ENCODE assay signal across 36 cellular contexts in genomic region chr7:148543302-148543701, GRCh38. TPM values are rescaled to one million over a fixed set of nuclear protein-coding genes. Genes with fewer than 3 reads are reported as not detected.
"Had no signal": no experiment of that assay in that cellular context is flagged by ENCODE, and none has a peak within 500 bp of the region (broad histone marks: within the 10 kb centered on the region; RNA-seq: fewer than 3 reads in every experiment).

No MANE protein-coding gene starts in this region.

- H3K4me3 ChIP-seq: PC-9, SJCRH30 had no signal

- H3K9me3 ChIP-seq: SJCRH30, SK-N-SH had no signal

- H2AFZ ChIP-seq: PC-9 had no signal

- H3K27ac ChIP-seq: KMS-11, PC-9, RWPE1, SJCRH30 had no signal

- DNase-seq: Karpas-422, MM.1S, MV-4-11, NCI-H1092, NCI-H1105, NCI-H1417 treated with DMSO at 0.1 percent for 48 hours, NCI-H1436 treated with DMSO at 0.1 percent for 48 hours, NCI-H1694 treated with DMSO at 0.1 percent for 48 hours, NCI-H187 treated with DMSO at 0.1 percent for 48 hours, NCI-H2029, NCI-H2081, NCI-H2171, NCI-H226, NCI-H446 treated with DMSO at 0.1 percent for 48 hours, NCI-H510A, NCI-H524, NCI-H526, NCI-H69, NCI-H748 treated with DMSO at 0.1 percent for 48 hours, NCI-H82, PC-9, SHP77, SIG-M5, SJCRH30, SK-N-SH, SW 1271 had no signal

- H3K27me3 ChIP-seq: SJCRH30 had no signal

- H3K9ac ChIP-seq: KMS-11, SK-N-SH had no signal

- H3K4me2 ChIP-seq: KMS-11, PC-9, SK-N-SH had no signal

- H3K36me3 ChIP-seq: SJCRH30 had no signal

- FAIRE-seq: RCC 7860 had no signal

- ATAC-seq: Panc1, Right ventricle myocardium inferior had no signal

- H3K4me1 ChIP-seq: SJCRH30 had no signal

RNA-seq across cellular contexts. Expression of gene C7orf33, which starts 47.3 kb away (rescaled TPM):
- total RNA-seq: LHCN-M2, MCF 10A, OCI-LY7, PC-9, Right ventricle myocardium inferior, RPMI7951, SK-MEL-5 had no signal
- polyA plus RNA-seq: SK-N-SH had no signal
